9 cellular contexts compared by ENCODE assay signal in the genomic region with DNA sequence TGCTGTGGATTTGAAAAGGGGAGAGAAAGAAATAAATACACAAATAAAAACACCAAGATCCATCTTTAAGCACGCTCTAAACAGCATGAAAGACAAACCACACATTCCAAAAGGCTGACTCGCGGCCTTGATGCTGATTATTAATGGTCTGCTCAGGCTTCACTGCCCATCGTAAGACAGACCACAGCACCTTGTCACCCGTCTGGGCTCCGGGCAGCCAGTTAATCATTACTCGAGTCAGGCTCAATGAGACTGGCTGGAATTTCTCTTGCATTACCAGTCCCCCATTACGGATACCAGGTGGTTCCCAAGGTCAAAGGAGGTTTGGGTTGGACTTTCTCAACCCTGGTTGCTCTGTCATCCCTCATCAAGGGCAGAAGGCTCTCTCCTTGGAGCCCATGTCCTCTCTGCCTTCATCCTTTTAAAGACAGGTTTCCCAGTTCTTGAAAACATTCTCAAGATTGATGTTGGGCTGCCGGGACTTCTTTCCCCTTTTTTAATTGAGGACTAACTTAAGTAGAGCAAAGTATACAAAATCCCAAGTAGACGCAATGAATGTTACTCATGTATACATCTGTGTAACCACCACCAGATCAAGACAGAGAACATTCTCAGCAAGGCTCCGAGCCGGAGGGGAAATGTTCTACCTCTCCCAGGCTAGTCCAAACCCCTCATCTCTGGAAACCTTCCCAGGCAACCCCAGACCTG. TPM values are rescaled to one million over a fixed set of nuclear protein-coding genes. Genes with fewer than 3 reads are reported as not detected.
DNase-seq lines count a peak whose midpoint lies in the region; ATAC-seq and TF ChIP-seq lines count a peak whose summit lies in the region.
"Had no signal": no experiment of that assay in that cellular context is flagged by ENCODE, and none has a peak within 500 bp of the region (broad histone marks: within the 10 kb centered on the region; RNA-seq: fewer than 3 reads in every experiment).

No MANE protein-coding gene starts in this region.

- no peaks in the 10 kb centered on the region for H3K9me3 Mint-ChIP-seq in activated naive CD4-positive, alpha-beta T cell treated with anti-CD3 and anti-CD28 coated beads, Interleukin-2, amount 50 U/mL, for 24 hours

- intact Hi-C loops in ascending aorta (cut with DNase I), result no loop called here

- DNase-seq in activated naive CD4-positive, alpha-beta T cell treated with anti-CD3 and anti-CD28 coated beads, Interleukin-2, amount 50 U/mL, for 16 hours, result no peak
- DNase-seq in ascending aorta (ENCODE audit: low spot score in 2 of 2), result no peak
- DNase-seq in left lobe of liver (ENCODE audit: low spot score), result peak; percentile 75
- DNase-seq in stimulated activated CD4-positive, alpha-beta T cell treated with anti-CD3 and anti-CD28 coated beads, Interleukin-12 subunit alpha, Interleukin-12 subunit beta, amount 100 ng/mL, for 4 hours, result no peak
- DNase-seq in NCI-H1417 treated with DMSO at 0.1 percent for 48 hours (lab: John Stamatoyannopoulos, UW), result no peak
- no peak for DNase-seq in NCI-H2081 treated with DMSO at 0.1 percent for 48 hours (lab: John Stamatoyannopoulos, UW)
- DNase-seq: DND-41 had no signal

- H3K4me3 Mint-ChIP-seq in activated naive CD4-positive, alpha-beta T cell treated with anti-CD3 and anti-CD28 coated beads, Interleukin-2, amount 50 U/mL, for 24 hours, result peak overlapping the region; percentile 49

- no peaks in the 10 kb centered on the region for H3K27me3 Mint-ChIP-seq in activated naive CD4-positive, alpha-beta T cell treated with anti-CD3 and anti-CD28 coated beads, Interleukin-2, amount 50 U/mL, for 24 hours

- no peak overlapping the region for H3K27ac Mint-ChIP-seq in activated naive CD4-positive, alpha-beta T cell treated with anti-CD3 and anti-CD28 coated beads, Interleukin-2, amount 50 U/mL, for 24 hours

- H3K4me1 Mint-ChIP-seq in activated naive CD4-positive, alpha-beta T cell treated with anti-CD3 and anti-CD28 coated beads, Interleukin-2, amount 50 U/mL, for 24 hours, result peaks cover 96% of the 10 kb centered on the region

- peaks cover 35 to 72% of the 10 kb centered on the region in 2 donors for H3K4me1 ChIP-seq in ascending aorta
- H3K4me1 ChIP-seq in urinary bladder (ENCODE audit: insufficient read depth), result peaks cover 15% of the 10 kb centered on the region

- peaks cover 17% of the 10 kb centered on the region for H3K36me3 Mint-ChIP-seq in activated naive CD4-positive, alpha-beta T cell treated with anti-CD3 and anti-CD28 coated beads, Interleukin-2, amount 50 U/mL, for 24 hours

- 35% methylated on average over 12 of the region's 12 CpGs for whole genome bisulfite sequencing in urinary bladder

- no peaks in the 10 kb centered on the region for H3K9me3 ChIP-seq in ascending aorta

- H3K27ac ChIP-seq in ascending aorta (peak overlapping the region; percentile 97 to 99), urinary bladder (ENCODE audit: low read depth) (peak overlapping the region; percentile 30)

- H3K4me3 ChIP-seq in ascending aorta, result peak overlapping the region; percentile 88 to 94
- no peak overlapping the region for H3K4me3 ChIP-seq in urinary bladder (ENCODE audit: low read depth, low read length)

- no peak for TF ChIP-seq CTCF in ascending aorta (IDR thresholded peaks at IDR 0.05)

- no peaks in the 10 kb centered on the region for H3K27me3 ChIP-seq in ascending aorta

- peak; percentile 76 for ATAC-seq in left lobe of liver

- peaks cover 5 to 18% of the 10 kb centered on the region in 2 donors for H3K36me3 ChIP-seq in ascending aorta
- H3K36me3 ChIP-seq in urinary bladder (ENCODE audit: insufficient read depth), result peaks cover 2% of the 10 kb centered on the region

RNA-seq across cellular contexts. Expression of gene SMAD7, which starts 8.1 kb away (rescaled TPM):
- total RNA-seq in ascending aorta (76.5 TPM), left lobe of liver (12.4 TPM), urinary bladder (25.6 TPM)
- 31.5 TPM for polyA plus RNA-seq in urinary bladder
